ENCODE assay signal across 13 cellular contexts in the genomic region with DNA sequence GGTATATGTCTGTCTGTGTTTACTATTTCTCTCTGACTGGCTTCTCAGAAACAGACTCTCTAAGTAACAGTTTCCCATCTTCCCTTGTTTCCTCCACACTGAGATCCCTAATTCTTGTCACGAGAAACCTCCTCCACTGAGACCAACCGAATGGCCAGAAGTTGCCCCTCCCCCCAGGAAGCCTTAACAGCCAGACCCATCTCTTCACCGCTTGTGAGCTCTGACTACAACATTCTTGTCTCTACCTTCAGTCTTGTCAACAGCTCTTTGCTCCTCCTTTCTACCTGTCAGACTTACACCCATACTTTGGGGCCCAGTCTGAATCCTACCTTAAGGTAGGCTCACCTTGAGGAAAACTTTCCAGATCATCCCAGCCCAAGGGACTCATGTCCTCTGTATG.
"Had no signal": no experiment of that assay in that cellular context is flagged by ENCODE, and none has a peak within 500 bp of the region (broad histone marks: within the 10 kb centered on the region; RNA-seq: fewer than 3 reads in every experiment).

No MANE protein-coding gene starts in this region.

- H3K27me3 ChIP-seq: ascending aorta, neural progenitor cell, uterus had no signal

- DNase-seq: activated CD4-positive, alpha-beta T cell treated with anti-CD3 and anti-CD28 coated beads, Interleukin-2, amount 50 U/mL, for 1 hour; activated naive CD4-positive, alpha-beta T cell treated with anti-CD3 and anti-CD28 coated beads, Interleukin-2, amount 10 ng/mL, durations not matched to agents 7 days and 5 days; dorsolateral prefrontal cortex; kidney; left ventricle myocardium inferior; pancreas; stimulated activated CD4-positive, alpha-beta T cell treated with anti-CD3 and anti-CD28 coated beads, Interleukin-2, amount 100 ng/mL, for 24 hours; stomach; uterus had no signal

- H3K4me1 Mint-ChIP-seq: activated naive CD4-positive, alpha-beta T cell treated with anti-CD3 and anti-CD28 coated beads, Interleukin-2, amount 10 ng/mL, durations not matched to agents 7 days and 5 days had no signal

- H3K4me1 ChIP-seq: pancreas, uterus had no signal

- H3K36me3 ChIP-seq: ascending aorta, left ventricle myocardium inferior, neural progenitor cell, pancreas, stomach, thoracic aorta, uterus had no signal

- H3K36me3 Mint-ChIP-seq: activated naive CD4-positive, alpha-beta T cell treated with anti-CD3 and anti-CD28 coated beads, Interleukin-2, amount 10 ng/mL, durations not matched to agents 7 days and 5 days; neural progenitor cell had no signal

- H3K9me3 ChIP-seq: ascending aorta, left ventricle myocardium inferior, pancreas, stomach, thoracic aorta, uterus had no signal

- H3K4me3 ChIP-seq: ascending aorta, dorsolateral prefrontal cortex, left ventricle myocardium inferior, neural progenitor cell, pancreas, stomach, thoracic aorta, uterus had no signal

- H3K4me3 Mint-ChIP-seq: activated naive CD4-positive, alpha-beta T cell treated with anti-CD3 and anti-CD28 coated beads, Interleukin-2, amount 10 ng/mL, durations not matched to agents 7 days and 5 days; neural progenitor cell; T-helper 2 cell treated with Interferon-gamma antibody and Interleukin-4, amounts not matched to agents 5 μg/mL and 100 μg/mL, for 36 hours had no signal

- H3K9me3 Mint-ChIP-seq: activated naive CD4-positive, alpha-beta T cell treated with anti-CD3 and anti-CD28 coated beads, Interleukin-2, amount 10 ng/mL, durations not matched to agents 7 days and 5 days; T-helper 2 cell treated with Interferon-gamma antibody and Interleukin-4, amounts not matched to agents 5 μg/mL and 100 μg/mL, for 36 hours had no signal

- H3K9ac ChIP-seq: neural progenitor cell had no signal

- H3K27ac ChIP-seq: ascending aorta, dorsolateral prefrontal cortex, left ventricle myocardium inferior, neural progenitor cell, pancreas, stomach, thoracic aorta, uterus had no signal

- H3K27ac Mint-ChIP-seq: activated naive CD4-positive, alpha-beta T cell treated with anti-CD3 and anti-CD28 coated beads, Interleukin-2, amount 10 ng/mL, durations not matched to agents 7 days and 5 days; neural progenitor cell; T-helper 2 cell treated with Interferon-gamma antibody and Interleukin-4, amounts not matched to agents 5 μg/mL and 100 μg/mL, for 36 hours had no signal
